In genomic region chr2:144489315-144489920, GRCh38 we compare ENCODE assay signal across 23 cellular contexts. TPM values are rescaled to one million over a fixed set of nuclear protein-coding genes. Genes with fewer than 3 reads are reported as not detected.
A peak's percentile ranks its signal among the peaks of the same experiment; 100 is the strongest.
DNase-seq lines count a peak whose midpoint lies in the region; ATAC-seq and TF ChIP-seq lines count a peak whose summit lies in the region.
"Had no signal": no experiment of that assay in that cellular context is flagged by ENCODE, and none has a peak within 500 bp of the region (broad histone marks: within the 10 kb centered on the region; RNA-seq: fewer than 3 reads in every experiment).

No MANE protein-coding gene starts in this region.

- POLR2A ChIA-PET in GM10248 (lab: Yijun Ruan, JAX) = no interaction called here

- no peak overlapping the region for H3K4me3 ChIP-seq in fibroblast of lung (replicated peaks in 1 of 4; ENCODE audit: control extremely low read depth in 1 of 4, insufficient read depth in 1 of 4, low read depth in 3 of 4, low read length in 4 of 4)
- H3K4me3 ChIP-seq: adrenal gland, GM12878, hepatocyte, ovary, skin epidermis, upper lobe of left lung had no signal

- no peak for TF ChIP-seq CTCF in fibroblast of lung (conservative IDR thresholded peaks at IDR 0.05 in 1 of 2, IDR thresholded peaks at IDR 0.05 in 1 of 2; ENCODE audit: low read depth in 1 of 2, low read length in 2 of 2)
- TF ChIP-seq CTCF in GM10248 (IDR thresholded peaks at IDR 0.05; ENCODE audit: control extremely low read depth, extremely low read depth, low read depth, missing control alignments) = no peak

- no peak overlapping the region for H3K9ac ChIP-seq in fibroblast of lung (ENCODE audit: insufficient read depth, low read length)

- ATAC-seq in activated CD4-positive, CD25-positive, alpha-beta regulatory T cell treated with anti-CD3 and anti-CD28 coated beads, Interleukin-2, amount 50 U/mL, for 24 hours = no peak
- ATAC-seq: Right ventricle myocardium inferior had no signal

- no peak overlapping the region for H2AFZ ChIP-seq in fibroblast of lung (ENCODE audit: low read length)
- H2AFZ ChIP-seq: hepatocyte had no signal

- peaks cover 75% of the 10 kb centered on the region for H3K79me2 ChIP-seq in fibroblast of lung (ENCODE audit: control insufficient read depth, insufficient read depth, low read length)

- CTCF ChIA-PET in GM10248 (lab: Yijun Ruan, JAX) = interaction anchor here (1.3 kb wide), 1 partner anchor 20 kb away, joined by 3 read pairs; no protein-coding TSS in a partner anchor

- H3K27ac ChIP-seq in fibroblast of lung (ENCODE audit: insufficient read depth, low read length) (no peak overlapping the region), substantia nigra (ENCODE audit: low read depth, low read length, poor library complexity, severe bottlenecking) (peak overlapping the region; percentile 72)
- H3K27ac ChIP-seq: adrenal gland, hepatocyte, HL-60, ovary, skin epidermis had no signal

- H3K36me3 ChIP-seq in fibroblast of lung (ENCODE audit: control insufficient read depth, insufficient read depth, low read length) = no peaks in the 10 kb centered on the region
- H3K36me3 ChIP-seq: adrenal gland, ovary had no signal

- H3K9me3 ChIP-seq in fibroblast of lung (ENCODE audit: control insufficient read depth, insufficient read depth, low read depth, low read length) = no peaks in the 10 kb centered on the region
- H3K9me3 ChIP-seq: adrenal gland, ovary, upper lobe of left lung had no signal

- no peaks in the 10 kb centered on the region for H3K27me3 ChIP-seq in fibroblast of lung (ENCODE audit: control insufficient read depth, insufficient read depth, low read length)
- H3K27me3 ChIP-seq: adrenal gland, ovary, upper lobe of left lung had no signal

- H3K4me1 ChIP-seq in fibroblast of lung (ENCODE audit: control insufficient read depth, extremely low read depth, insufficient read depth, low read length) = peaks cover 5% of the 10 kb centered on the region

- H4K20me1 ChIP-seq in fibroblast of lung (ENCODE audit: control insufficient read depth, extremely low read depth, insufficient read depth, low read length) = no peaks in the 10 kb centered on the region

- H3K4me2 ChIP-seq in fibroblast of lung (ENCODE audit: extremely low read depth, insufficient read depth, low read length) = peak overlapping the region; percentile 7
- H3K4me2 ChIP-seq: hepatocyte had no signal

- peak; percentile 42 to 78 for DNase-seq in NCI-H2081 (lab: John Stamatoyannopoulos, UW)
- DNase-seq in NCI-H2081 treated with DMSO at 0.1 percent for 48 hours (lab: John Stamatoyannopoulos, UW) = no peak
- peak; percentile 39 for DNase-seq in NCI-H510A treated with DMSO at 0.1 percent for 48 hours (lab: John Stamatoyannopoulos, UW)
- no peak for DNase-seq in fibroblast of lung (ENCODE audit: low read depth in 2 of 2)
- DNase-seq in substantia nigra (lab: John Stamatoyannopoulos, UW) = no peak
- DNase-seq in T-helper 9 cell = no peak
- no peak for DNase-seq in GM10248 (ENCODE audit: extremely low spot score)
- DNase-seq: activated effector memory CD4-positive, alpha-beta T cell treated with Interleukin-2 at 50 U/mL for 16 hours; adrenal gland; CD4-positive, alpha-beta memory T cell; effector CD8-positive, alpha-beta T cell; KG1; NCI-H1092; ovary; T-helper 17 cell; upper lobe of left lung had no signal

RNA-seq across cellular contexts. Expression of gene ZEB2, which starts 30.5 kb away (rescaled TPM):
- 68.8 and 91.0 TPM in 2 replicates for total RNA-seq in fibroblast of lung
- 62.7 and 130 TPM in 2 replicates for polyA plus RNA-seq in fibroblast of lung
- polyA plus RNA-seq in fibroblast of lung (2012) = 35.8 and 75.9 TPM in 2 replicates
- 89.0 and 128 TPM in 2 replicates for polyA minus RNA-seq in fibroblast of lung (ENCODE audit: low replicate concordance)
- total RNA-seq: H1 had no signal

Comparison
In these comparisons a context has a peak if more than half of its experiments do, and no peak if none do; other contexts are left out.
1. DNase-seq: peak in NCI-H2081 (2 of 2) and NCI-H510A treated with DMSO at 0.1 percent for 48 hours (single experiment); none in NCI-H2081 treated with DMSO at 0.1 percent for 48 hours (single experiment), fibroblast of lung (0 of 2), substantia nigra (0 of 49), T-helper 9 cell (single experiment) and GM10248 (single experiment).